In the genomic region with DNA sequence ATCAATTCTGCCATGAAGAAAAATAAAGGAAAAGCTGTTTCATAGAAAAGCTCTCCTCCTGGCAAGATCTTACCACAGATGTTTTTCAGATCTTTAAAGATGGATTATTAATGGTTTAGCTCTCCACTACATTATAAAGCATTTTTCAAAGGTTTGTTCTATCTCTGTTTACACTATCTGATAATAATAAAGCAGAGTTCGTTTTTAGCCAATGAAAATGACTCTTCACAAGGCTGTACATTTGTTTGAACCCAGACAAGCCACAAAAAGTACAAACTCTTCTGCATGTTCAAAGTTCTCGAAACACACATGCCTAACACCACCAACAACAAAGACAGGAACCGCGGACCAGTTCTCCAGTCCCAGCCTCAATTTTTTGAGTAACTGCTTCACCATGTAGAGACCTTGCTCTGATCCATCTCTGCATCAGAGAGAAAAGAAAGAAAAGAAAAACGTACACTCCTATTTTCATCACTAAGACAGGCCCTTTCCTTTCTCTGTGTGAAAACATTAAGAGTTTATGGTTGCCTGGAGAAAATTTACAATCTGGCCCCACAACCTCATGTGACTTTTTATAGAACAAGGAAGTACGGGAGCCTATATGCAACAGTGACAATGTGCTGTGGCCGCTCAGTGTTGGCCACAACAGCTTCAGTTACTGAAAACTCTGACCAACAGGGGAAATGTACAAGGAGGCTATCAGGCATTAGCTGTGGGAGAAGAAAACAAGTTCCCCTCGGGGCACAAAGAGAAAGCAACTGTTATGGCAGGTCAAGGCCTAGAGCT, we compare ENCODE assay signal across 9 cellular contexts.
DNase-seq lines count a peak whose midpoint lies in the region; ATAC-seq and TF ChIP-seq lines count a peak whose summit lies in the region.
"Had no signal": no experiment of that assay in that cellular context is flagged by ENCODE, and none has a peak within 500 bp of the region (broad histone marks: within the 10 kb centered on the region; RNA-seq: fewer than 3 reads in every experiment).

No MANE protein-coding gene starts in this region.

- TF ChIP-seq POLR2A in erythroblast (IDR thresholded peaks at IDR 0.05; ENCODE audit: low read length) = no peak

- H3K27me3 Mint-ChIP-seq in IgD-negative memory B cell = no peaks in the 10 kb centered on the region
- H3K27me3 Mint-ChIP-seq in progenitor cell of endocrine pancreas = no peaks in the 10 kb centered on the region

- peak; percentile 37 for ATAC-seq in GM19328 (IDR thresholded peaks at IDR 0.05; ENCODE audit: unreplicated experiment)

- no peaks in the 10 kb centered on the region for H3K36me3 ChIP-seq in MM.1S (replicated peaks; ENCODE audit: insufficient read depth, low read length)

- H3K9me3 Mint-ChIP-seq in IgD-negative memory B cell (peaks cover 0 to 1% (median 0%) of the 10 kb centered on the region in 3 donors), progenitor cell of endocrine pancreas (ENCODE audit: low read depth) (no peaks in the 10 kb centered on the region)

- H3K27ac Mint-ChIP-seq in IgD-negative memory B cell = peak overlapping the region; percentile 32 to 71 (median 36)
- peak overlapping the region; percentile 23 for H3K27ac Mint-ChIP-seq in progenitor cell of endocrine pancreas

- H3K9me3 ChIP-seq in MM.1S (replicated peaks; ENCODE audit: insufficient read depth, low read length) = no peaks in the 10 kb centered on the region

- no peaks in the 10 kb centered on the region for H4K20me1 ChIP-seq in MM.1S (ENCODE audit: insufficient read depth, low read length)

- H3K36me3 Mint-ChIP-seq in IgD-negative memory B cell (no peaks in the 10 kb centered on the region), progenitor cell of endocrine pancreas (ENCODE audit: insufficient read depth) (no peaks in the 10 kb centered on the region)

- H3K4me3 Mint-ChIP-seq in IgD-negative memory B cell = peak overlapping the region in 2 of 4 donors; percentile 23 to 83
- no peak overlapping the region for H3K4me3 Mint-ChIP-seq in progenitor cell of endocrine pancreas (ENCODE audit: low read depth)

- no peaks in the 10 kb centered on the region for H3K27me3 ChIP-seq in MM.1S (replicated peaks; ENCODE audit: insufficient read depth, low read length)

- H3K9ac ChIP-seq in MM.1S (ENCODE audit: low read length) = no peak overlapping the region

- H2AFZ ChIP-seq in MM.1S (ENCODE audit: low read length) = no peak overlapping the region

- H3K4me1 ChIP-seq in MM.1S (ENCODE audit: low read length) = peaks cover 19% of the 10 kb centered on the region

- TF ChIP-seq CTCF in progenitor cell of endocrine pancreas (IDR thresholded peaks at IDR 0.05; ENCODE audit: unreplicated experiment) (no peak), MM.1S (IDR thresholded peaks at IDR 0.05; ENCODE audit: low read length) (no peak)

- H3K27ac ChIP-seq in adipose tissue (ENCODE audit: low read depth, low read length) = peak overlapping the region; percentile 23
- H3K27ac ChIP-seq in MM.1S (ENCODE audit: low read length) = no peak overlapping the region

- 49 to 67% (median 52%) methylated on average over 8 of the region's 8 CpGs for WGBS in adipose tissue, 3 donors

- peaks cover 4% of the 10 kb centered on the region; the same call in 1 of the 2 replicates for H3F3A ChIP-seq in MM.1S (ENCODE audit: insufficient read depth, low read length)

- no peaks in the 10 kb centered on the region for H3K9me2 ChIP-seq in MM.1S (replicated peaks; ENCODE audit: insufficient read depth, low read length)

- H3K4me3 ChIP-seq in MM.1S (ENCODE audit: low read length) = no peak overlapping the region

- no peaks in the 10 kb centered on the region for H3K79me2 ChIP-seq in MM.1S (ENCODE audit: low read length)

- no peak for DNase-seq in progenitor cell of endocrine pancreas (ENCODE audit: low spot score, unreplicated experiment)
- DNase-seq in effector CD8-positive, alpha-beta T cell (lab: John Stamatoyannopoulos, UW) = no peak
- no peak for DNase-seq in MM.1S
- no peak for DNase-seq in erythroblast (lab: John Stamatoyannopoulos, UW)
- no peak for DNase-seq in COR-L47 (lab: John Stamatoyannopoulos, UW)
- DNase-seq: caudate nucleus had no signal

- H3K4me2 ChIP-seq in MM.1S (ENCODE audit: low read depth, low read length) = no peak overlapping the region

- H3K4me1 Mint-ChIP-seq in IgD-negative memory B cell (peaks cover 29 to 50% (median 34%) of the 10 kb centered on the region in 3 donors), progenitor cell of endocrine pancreas (ENCODE audit: low read depth) (peaks cover 2% of the 10 kb centered on the region)
